ENCODE assay signal across 21 cellular contexts in the genomic region with DNA sequence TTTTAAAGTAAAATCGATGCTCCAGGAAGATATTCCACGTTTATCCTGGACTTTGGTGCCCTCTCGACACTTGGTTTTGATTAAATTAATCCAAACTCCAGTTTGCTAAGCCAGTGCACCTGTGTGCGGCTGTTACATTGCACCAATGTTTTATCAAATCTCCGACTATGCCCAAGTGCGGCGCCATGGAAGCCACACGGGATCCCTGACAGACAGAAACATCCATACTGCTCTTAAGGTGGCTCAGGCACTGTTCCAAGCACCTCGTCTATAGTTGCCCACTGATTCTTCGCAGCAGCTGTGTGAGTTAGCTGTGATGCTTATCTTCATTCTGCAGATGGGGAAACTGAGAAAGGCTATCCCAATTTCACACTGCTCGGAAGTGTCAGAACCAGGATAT.
DNase-seq lines count a peak whose midpoint lies in the region; ATAC-seq and TF ChIP-seq lines count a peak whose summit lies in the region.
"Had no signal": no experiment of that assay in that cellular context is flagged by ENCODE, and none has a peak within 500 bp of the region (broad histone marks: within the 10 kb centered on the region; RNA-seq: fewer than 3 reads in every experiment).

No MANE protein-coding gene starts in this region.

- intact Hi-C loops in Right ventricle myocardium inferior (cut with DNase I) (no loop called here), right cardiac atrium (cut with DNase I) (no loop called here), sigmoid colon (cut with DNase I) (no loop called here), natural killer cell (cut with micrococcal nuclease) (no loop called here)

- no peak for TF ChIP-seq POLR2A in sigmoid colon (IDR thresholded peaks at IDR 0.05)

- no peaks in the 10 kb centered on the region for H3K27me3 Mint-ChIP-seq in natural killer cell (ENCODE audit: low read depth in 2 of 2)

- no peak overlapping the region for H3K27ac Mint-ChIP-seq in natural killer cell

- H3K27ac ChIP-seq in right cardiac atrium (ENCODE audit: low read length) (no peak overlapping the region), RWPE2 (ENCODE audit: poor library complexity, severe bottlenecking) (no peak overlapping the region), sigmoid colon (no peak overlapping the region)
- H3K27ac ChIP-seq: C4-2B had no signal

- H3K36me3 ChIP-seq in RWPE2 (ENCODE audit: low read depth) = no peaks in the 10 kb centered on the region
- no peaks in the 10 kb centered on the region for H3K36me3 ChIP-seq in sigmoid colon

- no peak for ATAC-seq in Right ventricle myocardium inferior
- ATAC-seq in right cardiac atrium = no peak
- no peak for ATAC-seq in RWPE2 (ENCODE audit: low read depth)
- no peak for ATAC-seq in left lobe of liver
- ATAC-seq in natural killer cell = no peak
- no peak for ATAC-seq in HG03520 (IDR thresholded peaks at IDR 0.05; ENCODE audit: unreplicated experiment)
- ATAC-seq: HCT116 had no signal

- no peaks in the 10 kb centered on the region for H3K9me3 Mint-ChIP-seq in natural killer cell

- no peaks in the 10 kb centered on the region for H3K36me3 Mint-ChIP-seq in natural killer cell
- H3K36me3 Mint-ChIP-seq: CD8-positive, alpha-beta memory T cell had no signal

- H3K4me3 ChIP-seq in right cardiac atrium (ENCODE audit: low read length) (no peak overlapping the region), RWPE2 (ENCODE audit: severe bottlenecking) (no peak overlapping the region), sigmoid colon (no peak overlapping the region)
- H3K4me3 ChIP-seq: MG63 had no signal

- no peaks in the 10 kb centered on the region for H3K4me1 Mint-ChIP-seq in natural killer cell
- H3K4me1 Mint-ChIP-seq: CD8-positive, alpha-beta memory T cell had no signal

- no peaks in the 10 kb centered on the region for H3K4me1 ChIP-seq in right cardiac atrium (ENCODE audit: control insufficient read depth, insufficient read depth, low read length)
- H3K4me1 ChIP-seq in RWPE2 (ENCODE audit: insufficient read depth, poor library complexity, severe bottlenecking) = no peaks in the 10 kb centered on the region
- no peaks in the 10 kb centered on the region for H3K4me1 ChIP-seq in sigmoid colon

- TF ChIP-seq CTCF in RWPE2 (IDR thresholded peaks at IDR 0.05; ENCODE audit: poor library complexity, severe bottlenecking) = no peak
- no peak for TF ChIP-seq CTCF in sigmoid colon (IDR thresholded peaks at IDR 0.05)
- TF ChIP-seq CTCF in natural killer cell (IDR thresholded peaks at IDR 0.05) = no peak

- H3K27me3 ChIP-seq in right cardiac atrium (ENCODE audit: control insufficient read depth, insufficient read depth) (no peaks in the 10 kb centered on the region), RWPE2 (ENCODE audit: insufficient read depth, poor library complexity, severe bottlenecking) (no peaks in the 10 kb centered on the region), sigmoid colon (no peaks in the 10 kb centered on the region)
- H3K27me3 ChIP-seq: MG63 had no signal

- TF ChIP-seq EP300 in sigmoid colon (IDR thresholded peaks at IDR 0.05) = no peak

- DNase-seq in Right ventricle myocardium inferior (ENCODE audit: missing footprints) = peak; percentile 31
- DNase-seq in right cardiac atrium = no peak
- peak; percentile 32 for DNase-seq in RWPE2 (ENCODE audit: low spot score)
- peak; percentile 15 for DNase-seq in left lobe of liver (ENCODE audit: low spot score)
- DNase-seq in sigmoid colon = peak; percentile 14
- DNase-seq in natural killer cell = no peak
- DNase-seq in COLO829 (ENCODE audit: low spot score) = no peak
- DNase-seq: CD8-positive, alpha-beta memory T cell; GOT3; Kasumi-1; MG63; NCI-H1417 treated with DMSO at 0.1 percent for 48 hours; NCI-H187 treated with DMSO at 0.1 percent for 48 hours; NCI-H2107; NCI-H446 treated with DMSO at 0.1 percent for 48 hours; NCI-H526 treated with DMSO at 0.1 percent for 48 hours; OCI-M1; SHP77 treated with DMSO at 0.1 percent for 48 hours had no signal

- no peak overlapping the region for H3K4me3 Mint-ChIP-seq in natural killer cell
- H3K4me3 Mint-ChIP-seq: CD8-positive, alpha-beta memory T cell had no signal

- 78% methylated on average over 11 of the region's 11 CpGs for WGBS in right cardiac atrium
- 71 to 83% methylated on average over 11 of the region's 11 CpGs for WGBS in sigmoid colon, 2 donors

- H3K9me3 ChIP-seq in right cardiac atrium (ENCODE audit: control insufficient read depth, low read length) (no peaks in the 10 kb centered on the region), RWPE2 (ENCODE audit: severe bottlenecking) (peaks cover 8% of the 10 kb centered on the region), sigmoid colon (no peaks in the 10 kb centered on the region)
- H3K9me3 ChIP-seq: MG63 had no signal

Comparison
In these comparisons a context has a peak if more than half of its experiments do, and no peak if none do; other contexts are left out.
1. DNase-seq: peak in Right ventricle myocardium inferior (single experiment), RWPE2 (single experiment), left lobe of liver (single experiment) and sigmoid colon (single experiment); none in right cardiac atrium (0 of 3), natural killer cell (single experiment) and COLO829 (single experiment).